In the genomic region with DNA sequence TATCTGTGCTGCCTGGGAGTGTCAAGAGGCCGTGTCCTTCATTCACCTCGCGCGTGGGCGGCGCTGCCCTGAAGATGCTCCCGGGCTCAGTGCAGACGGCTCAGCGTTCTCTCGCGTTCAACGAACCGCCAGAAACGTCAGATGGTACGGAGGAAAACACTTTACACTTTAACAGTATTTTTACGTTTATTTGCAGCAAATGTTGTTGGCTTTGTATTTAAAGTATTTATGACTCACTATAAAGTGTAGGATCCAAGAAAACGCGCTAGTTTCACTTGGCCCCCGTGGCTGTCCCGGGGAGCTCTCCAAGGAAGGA, we compare ENCODE assay signal across 9 cellular contexts. TPM values are rescaled to one million over a fixed set of nuclear protein-coding genes. Genes with fewer than 3 reads are reported as not detected.
A peak's percentile ranks its signal among the peaks of the same experiment; 100 is the strongest.
DNase-seq lines count a peak whose midpoint lies in the region; ATAC-seq, FAIRE-seq and TF ChIP-seq lines count a peak whose summit lies in the region.
"Had no signal": no experiment of that assay in that cellular context is flagged by ENCODE, and none has a peak within 500 bp of the region (broad histone marks: within the 10 kb centered on the region; RNA-seq: fewer than 3 reads in every experiment).

No MANE protein-coding gene starts in this region.

- WGBS in mammary epithelial cell (ENCODE audit: low coverage, missing lambda C conversion rate) = under 1% methylated on average over 18 of the region's 20 CpGs

- TSS peak; percentile 61 for BruUV-seq in mammary epithelial cell (replicated peaks; lab: Mats Ljungman, UMichigan)

- DNase-seq in KG1 (lab: John Stamatoyannopoulos, UW) (peak; percentile 66), WTC11 (ENCODE audit: low spot score) (peak; percentile 17), mammary epithelial cell (peak; percentile 52), left lobe of liver (ENCODE audit: low spot score) (peak; percentile 64), D721Med (ENCODE audit: insufficient read length, low spot score) (no peak)
- DNase-seq in stimulated activated CD4-positive, alpha-beta T cell treated with anti-CD3 and anti-CD28 coated beads, TNF-alpha, amount 100 ng/mL, for 4 hours (ENCODE audit: low read depth in 3 of 3) = peak; percentile 27 to 40 (median 33)

- peak overlapping the region; percentile 86 for H3K9ac ChIP-seq in mammary epithelial cell (ENCODE audit: insufficient read depth, low read length)

- ATAC-seq in GM18873 (IDR thresholded peaks at IDR 0.05; ENCODE audit: low FRiP score, unreplicated experiment) (peak; percentile 20), WTC11 (no peak), left lobe of liver (peak; percentile 52), HG03342 (IDR thresholded peaks at IDR 0.05; ENCODE audit: unreplicated experiment) (no peak)

- H3K4me3 ChIP-seq in mammary epithelial cell (replicated peaks in 1 of 3; ENCODE audit: insufficient read depth in 1 of 3, low read depth in 2 of 3, low read length in 3 of 3) = no peak overlapping the region
- H3K4me3 ChIP-seq: SJSA1 had no signal

- TF ChIP-seq CTCF in WTC11 (IDR thresholded peaks at IDR 0.05) (no peak), mammary epithelial cell (conservative IDR thresholded peaks at IDR 0.05 in 1 of 2, IDR thresholded peaks at IDR 0.05 in 1 of 2; ENCODE audit: extremely low read depth in 1 of 2, insufficient read depth in 1 of 2, low read depth in 1 of 2, low read length in 2 of 2) (no peak), D721Med (IDR thresholded peaks at IDR 0.05; ENCODE audit: insufficient read depth, missing control alignments) (no peak)

- H2AFZ ChIP-seq in mammary epithelial cell (ENCODE audit: low read depth, low read length) = no peak overlapping the region

- H3K4me1 ChIP-seq in mammary epithelial cell (ENCODE audit: insufficient read depth, low read length) = peaks cover 4% of the 10 kb centered on the region

- FAIRE-seq in D721Med (lab: Jason Lieb, UNC) = no peak

- no peaks in the 10 kb centered on the region for H3K36me3 ChIP-seq in mammary epithelial cell (ENCODE audit: insufficient read depth, low read length)

- POLR2A ChIA-PET in WTC11 (lab: Charles Lee) = interaction anchor here (0.9 to 2.2 kb wide), 2 partner anchors 16 to 102 kb away, joined by 3 to 7 read pairs; no protein-coding TSS in a partner anchor

- no peaks in the 10 kb centered on the region for H3K27me3 ChIP-seq in mammary epithelial cell (ENCODE audit: insufficient read depth, low read length)
- H3K27me3 ChIP-seq: SJSA1 had no signal

- H4K20me1 ChIP-seq in mammary epithelial cell (ENCODE audit: insufficient read depth, low read length) = no peaks in the 10 kb centered on the region

- H3K4me2 ChIP-seq in mammary epithelial cell (ENCODE audit: insufficient read depth, low read depth, low read length) = no peak overlapping the region

- no peaks in the 10 kb centered on the region for H3K27me3 Mint-ChIP-seq in WTC11 (ENCODE audit: low read depth)

- no peak overlapping the region for H3K4me3 Mint-ChIP-seq in WTC11

- H3K27ac ChIP-seq in mammary epithelial cell (ENCODE audit: insufficient read depth, low read depth, low read length) = no peak overlapping the region
- H3K27ac ChIP-seq: SJSA1 had no signal

- H3K79me2 ChIP-seq in mammary epithelial cell (ENCODE audit: insufficient read depth, low read length) = peaks cover 34% of the 10 kb centered on the region

- H3K36me3 Mint-ChIP-seq in WTC11 = peaks cover 6% of the 10 kb centered on the region; the same call in 1 of the 2 replicates

- H3K27ac Mint-ChIP-seq in WTC11 = no peak overlapping the region

- dilution Hi-C loops in mammary epithelial cell (cut with HindIII; ENCODE audit: low sequenced_read_pairs) = loop anchor here (5.0 kb wide), 1 partner anchor 63 kb away; no protein-coding TSS in a partner anchor

- in situ Hi-C loops in mammary epithelial cell (cut with MboI; ENCODE audit: low sequenced_read_pairs in 2 of 2) = loop anchor here in 1 of 2 donors (25.0 kb wide), 1 partner anchor 363 kb away; a partner anchor contains a TSS

- no peaks in the 10 kb centered on the region for H3K9me3 ChIP-seq in mammary epithelial cell (replicated peaks; ENCODE audit: insufficient read depth, low read length)
- H3K9me3 ChIP-seq: SJSA1 had no signal

- CTCF ChIA-PET in WTC11 (lab: Charles Lee) (interaction anchor here (1.0 to 2.1 kb wide), 5 partner anchors 101 to 344 kb away, joined by 3 to 8 read pairs (median 6); no protein-coding TSS in a partner anchor), mammary epithelial cell (lab: Charles Lee; ENCODE audit: low non-redundant PET) (interaction anchor here (0.6 kb wide), 1 partner anchor 744 kb away, joined by 3 read pairs; no protein-coding TSS in a partner anchor)

- H3K9me3 Mint-ChIP-seq in WTC11 = peaks cover 6% of the 10 kb centered on the region; the same call in 1 of the 2 replicates

- peaks cover 17% of the 10 kb centered on the region for H3K4me1 Mint-ChIP-seq in WTC11

- intact Hi-C loops in mammary epithelial cell (cut with micrococcal nuclease) = loop anchor here (5.0 kb wide), 1 partner anchor 368 kb away; no protein-coding TSS in a partner anchor

TF ChIP-seq in WTC11, 78 proteins besides CTCF, POLR2A, EP300 and RAD21:
- TF ChIP-seq RELA (CRISPR knock-in tag; IDR thresholded peaks at IDR 0.05; ENCODE audit: borderline replicate concordance) (no peak), FOXP1 (CRISPR knock-in tag; IDR thresholded peaks at IDR 0.05; ENCODE audit: borderline replicate concordance) (no peak), KAT7 (CRISPR knock-in tag; IDR thresholded peaks at IDR 0.05; ENCODE audit: borderline replicate concordance) (no peak), ELF4 (CRISPR knock-in tag; IDR thresholded peaks at IDR 0.05; ENCODE audit: low read depth) (no peak), HMGA2 (CRISPR knock-in tag; IDR thresholded peaks at IDR 0.05) (no peak), NFE2L1 (CRISPR knock-in tag; IDR thresholded peaks at IDR 0.05) (no peak)
- TF ChIP-seq, protein P1, sequence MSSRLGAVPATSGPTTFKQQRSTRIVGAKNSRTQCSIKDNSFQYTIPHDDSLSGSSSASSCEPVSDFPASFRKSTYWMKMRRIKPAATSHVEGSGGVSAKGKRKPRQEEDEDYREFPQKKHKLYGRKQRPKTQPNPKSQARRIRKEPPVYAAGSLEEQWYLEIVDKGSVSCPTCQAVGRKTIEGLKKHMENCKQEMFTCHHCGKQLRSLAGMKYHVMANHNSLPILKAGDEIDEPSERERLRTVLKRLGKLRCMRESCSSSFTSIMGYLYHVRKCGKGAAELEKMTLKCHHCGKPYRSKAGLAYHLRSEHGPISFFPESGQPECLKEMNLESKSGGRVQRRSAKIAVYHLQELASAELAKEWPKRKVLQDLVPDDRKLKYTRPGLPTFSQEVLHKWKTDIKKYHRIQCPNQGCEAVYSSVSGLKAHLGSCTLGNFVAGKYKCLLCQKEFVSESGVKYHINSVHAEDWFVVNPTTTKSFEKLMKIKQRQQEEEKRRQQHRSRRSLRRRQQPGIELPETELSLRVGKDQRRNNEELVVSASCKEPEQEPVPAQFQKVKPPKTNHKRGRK (CRISPR knock-in tag; IDR thresholded peaks at IDR 0.05; ENCODE audit: borderline replicate concordance) = no peak
- TF ChIP-seq, protein P2, sequence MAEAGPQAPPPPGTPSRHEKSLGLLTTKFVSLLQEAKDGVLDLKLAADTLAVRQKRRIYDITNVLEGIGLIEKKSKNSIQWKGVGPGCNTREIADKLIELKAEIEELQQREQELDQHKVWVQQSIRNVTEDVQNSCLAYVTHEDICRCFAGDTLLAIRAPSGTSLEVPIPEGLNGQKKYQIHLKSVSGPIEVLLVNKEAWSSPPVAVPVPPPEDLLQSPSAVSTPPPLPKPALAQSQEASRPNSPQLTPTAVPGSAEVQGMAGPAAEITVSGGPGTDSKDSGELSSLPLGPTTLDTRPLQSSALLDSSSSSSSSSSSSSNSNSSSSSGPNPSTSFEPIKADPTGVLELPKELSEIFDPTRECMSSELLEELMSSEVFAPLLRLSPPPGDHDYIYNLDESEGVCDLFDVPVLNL (CRISPR knock-in tag; IDR thresholded peaks at IDR 0.05; ENCODE audit: borderline replicate concordance, low read depth) = no peak
- TF ChIP-seq, protein P3, sequence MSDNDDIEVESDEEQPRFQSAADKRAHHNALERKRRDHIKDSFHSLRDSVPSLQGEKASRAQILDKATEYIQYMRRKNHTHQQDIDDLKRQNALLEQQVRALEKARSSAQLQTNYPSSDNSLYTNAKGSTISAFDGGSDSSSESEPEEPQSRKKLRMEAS (CRISPR knock-in tag; IDR thresholded peaks at IDR 0.05) = no peak
TF ChIP-seq in WTC11: peak in this region for 0.

RNA-seq across cellular contexts. Expression of a gene that starts 0.5 kb away (rescaled TPM):
- total RNA-seq in WTC11 (2021) = 41.8 to 43.0 TPM (median 42.9 TPM) in 3 replicates
- 10 to 100 TPM; 28.9 to 73.5 TPM for total RNA-seq in mammary epithelial cell
- polyA plus RNA-seq in mammary epithelial cell = 16.4 TPM
- 27.8 TPM for polyA minus RNA-seq in mammary epithelial cell
- total RNA-seq in left lobe of liver = 13.9 TPM

Comparison
In these comparisons a context has a peak if more than half of its experiments do, and no peak if none do; other contexts are left out.
1. ATAC-seq: peak in GM18873 (single experiment) and left lobe of liver (single experiment); none in WTC11 (single experiment) and HG03342 (single experiment).